13 cellular contexts compared by ENCODE assay signal in the genomic region with DNA sequence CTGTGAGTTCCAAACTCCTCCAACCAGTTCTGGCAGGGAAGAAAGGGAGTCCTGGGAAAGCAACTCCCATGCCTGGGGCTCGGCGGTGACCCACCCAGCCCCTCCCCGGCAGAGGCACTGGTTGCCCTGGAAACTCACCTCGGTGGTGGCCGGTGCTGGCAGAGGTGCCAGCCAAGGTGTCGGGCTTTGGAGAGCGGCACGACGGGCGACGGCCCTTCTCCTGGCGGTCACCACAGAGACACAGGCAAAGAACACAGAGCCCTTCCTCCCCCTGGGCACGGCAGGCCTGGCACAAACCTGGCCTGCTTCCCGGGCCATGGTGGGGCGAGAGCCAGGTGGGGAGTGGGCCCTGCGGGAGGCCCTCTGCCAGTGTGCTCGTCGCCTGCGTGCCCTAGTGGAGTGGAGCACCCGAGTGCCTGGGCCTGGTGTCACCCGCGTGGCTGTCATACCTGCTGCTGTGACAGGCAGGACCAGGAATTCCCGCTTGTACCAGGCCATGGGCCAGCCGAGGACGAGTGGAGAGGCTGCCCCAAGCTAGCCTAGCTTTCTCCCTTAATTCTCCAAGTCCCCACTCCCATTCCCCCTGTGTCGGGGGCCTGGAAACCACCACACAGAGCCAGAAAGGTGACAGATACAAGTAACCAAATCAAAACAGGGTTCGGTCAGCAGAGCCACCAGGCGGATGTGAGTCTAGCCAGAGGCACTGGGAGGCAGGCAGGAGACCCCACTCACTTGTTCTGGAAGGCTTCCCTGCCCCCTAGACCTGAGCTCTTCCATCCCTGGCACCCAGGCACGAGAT. TPM values are rescaled to one million over a fixed set of nuclear protein-coding genes. Genes with fewer than 3 reads are reported as not detected.
DNase-seq lines count a peak whose midpoint lies in the region; ATAC-seq, FAIRE-seq and TF ChIP-seq lines count a peak whose summit lies in the region.
"Had no signal": no experiment of that assay in that cellular context is flagged by ENCODE, and none has a peak within 500 bp of the region (broad histone marks: within the 10 kb centered on the region; RNA-seq: fewer than 3 reads in every experiment).

No MANE protein-coding gene starts in this region.

- peak overlapping the region; percentile 30 for H3K27ac ChIP-seq in CD4-positive, alpha-beta T cell (ENCODE audit: low read depth, low read length)
- H3K27ac ChIP-seq in dorsolateral prefrontal cortex = peak overlapping the region; percentile 79 to 100 (median 100)
- H3K27ac ChIP-seq in Karpas-422 (ENCODE audit: low read length) = no peak overlapping the region
- H3K27ac ChIP-seq in ascending aorta = no peak overlapping the region
- H3K27ac ChIP-seq: foreskin keratinocyte had no signal

- no peaks in the 10 kb centered on the region for H3K9me3 Mint-ChIP-seq in CD4-positive, alpha-beta T cell
- no peaks in the 10 kb centered on the region for H3K9me3 Mint-ChIP-seq in naive thymus-derived CD8-positive, alpha-beta T cell

- H3K36me3 ChIP-seq in Karpas-422 (ENCODE audit: insufficient read depth, low read length) (no peaks in the 10 kb centered on the region), ascending aorta (no peaks in the 10 kb centered on the region)

- H3K4me2 ChIP-seq in Karpas-422 (ENCODE audit: low read depth, low read length, poor library complexity, severe bottlenecking) = no peak overlapping the region

- peak overlapping the region; percentile 99 for H3K27ac Mint-ChIP-seq in CD4-positive, alpha-beta T cell
- H3K27ac Mint-ChIP-seq in naive thymus-derived CD8-positive, alpha-beta T cell = peak overlapping the region; percentile 57 to 100 (median 100)

- H2AFZ ChIP-seq in Karpas-422 (ENCODE audit: low read length) = no peak overlapping the region

- H3K79me2 ChIP-seq in Karpas-422 (ENCODE audit: low read length) = peaks cover 93% of the 10 kb centered on the region

- H3K4me1 ChIP-seq in Karpas-422 (ENCODE audit: low read length) (peaks cover 51% of the 10 kb centered on the region), ascending aorta (peaks cover 11 to 34% of the 10 kb centered on the region in 2 donors)

- no peaks in the 10 kb centered on the region for H3K9me2 ChIP-seq in Karpas-422 (replicated peaks; ENCODE audit: insufficient read depth, low read length)

- no peak overlapping the region for H3K9ac ChIP-seq in Karpas-422 (ENCODE audit: low read length)

- H3K4me3 ChIP-seq in dorsolateral prefrontal cortex = peak overlapping the region in 22 of 59 donors; percentile 1 to 58 (median 14)
- no peak overlapping the region for H3K4me3 ChIP-seq in Karpas-422 (ENCODE audit: low read length)
- no peak overlapping the region for H3K4me3 ChIP-seq in ascending aorta

- no peaks in the 10 kb centered on the region for H3K9me3 ChIP-seq in CD4-positive, alpha-beta T cell (ENCODE audit: control insufficient read depth, low read length)
- H3K9me3 ChIP-seq in Karpas-422 (ENCODE audit: low read length) = no peaks in the 10 kb centered on the region
- no peaks in the 10 kb centered on the region for H3K9me3 ChIP-seq in ascending aorta

- CTCF ChIA-PET in CD4-positive, alpha-beta T cell (lab: Charles Lee) = interaction anchor here (3.7 kb wide), 1 partner anchor 15 kb away, joined by 25 read pairs; no protein-coding TSS in a partner anchor

- no peaks in the 10 kb centered on the region for H3K27me3 Mint-ChIP-seq in CD4-positive, alpha-beta T cell
- no peaks in the 10 kb centered on the region for H3K27me3 Mint-ChIP-seq in naive thymus-derived CD8-positive, alpha-beta T cell

- DNase-seq in CD4-positive, alpha-beta T cell = no peak
- DNase-seq in NCI-H2081 treated with DMSO at 0.1 percent for 48 hours (lab: John Stamatoyannopoulos, UW) (peak; percentile 48), dorsolateral prefrontal cortex (peak in 2 of 10 donors; percentile 48 to 59), HTR-8/SVneo (ENCODE audit: insufficient read length, low spot score) (no peak), Karpas-422 (no peak), ascending aorta (ENCODE audit: low spot score in 2 of 2) (no peak)
- DNase-seq in naive thymus-derived CD8-positive, alpha-beta T cell = no peak
- DNase-seq: DMS 273 treated with DMSO at 0.1 percent for 48 hours, foreskin keratinocyte, NCI-H2227 treated with DMSO at 0.1 percent for 48 hours had no signal

- peaks cover 78% of the 10 kb centered on the region for H3K4me1 Mint-ChIP-seq in CD4-positive, alpha-beta T cell (ENCODE audit: low read depth)
- peaks cover 40 to 87% (median 80%) of the 10 kb centered on the region in 4 donors for H3K4me1 Mint-ChIP-seq in naive thymus-derived CD8-positive, alpha-beta T cell

- H3K27me3 ChIP-seq in CD4-positive, alpha-beta T cell (ENCODE audit: control insufficient read depth, insufficient read depth, low read length) = no peaks in the 10 kb centered on the region
- H3K27me3 ChIP-seq in dorsolateral prefrontal cortex (no peaks in the 10 kb centered on the region), Karpas-422 (ENCODE audit: low read length) (no peaks in the 10 kb centered on the region), ascending aorta (no peaks in the 10 kb centered on the region)

- intact Hi-C loops in CD4-positive, alpha-beta T cell (cut with DNase I, micrococcal nuclease) = loop anchor here in 1 of 2 experiments (5.0 kb wide), 1 partner anchor 772 kb away; no protein-coding TSS in a partner anchor
- intact Hi-C loops in dorsolateral prefrontal cortex (cut with DNase I) (no loop called here), ascending aorta (cut with DNase I) (no loop called here)

- no peak for TF ChIP-seq CTCF in CD4-positive, alpha-beta T cell (IDR thresholded peaks at IDR 0.05)
- peak in 3 of 56 donors; percentile 3 to 18 (median 9) for TF ChIP-seq CTCF in dorsolateral prefrontal cortex (IDR thresholded peaks at IDR 0.05 in 54 of 56, conservative IDR thresholded peaks at IDR 0.05 in 2 of 56; ENCODE audit: low read depth in 1 of 56, partially characterized antibody in 56 of 56)
- no peak for TF ChIP-seq CTCF in ascending aorta (IDR thresholded peaks at IDR 0.05)

- peak overlapping the region; percentile 72 for H3K4me3 Mint-ChIP-seq in CD4-positive, alpha-beta T cell
- peak overlapping the region; percentile 18 to 90 (median 72) for H3K4me3 Mint-ChIP-seq in naive thymus-derived CD8-positive, alpha-beta T cell

- POLR2A ChIA-PET in CD4-positive, alpha-beta T cell (lab: Charles Lee) = interaction anchor here (2.0 kb wide), 1 partner anchor 15 kb away, joined by 5 read pairs; no protein-coding TSS in a partner anchor
- POLR2A ChIA-PET in naive thymus-derived CD8-positive, alpha-beta T cell (lab: Charles Lee) = interaction anchor here (0.6 to 6.0 kb wide), 4 partner anchors 8 to 311 kb away, joined by 4 to 99 read pairs (median 6); a partner anchor contains a TSS

- H3K36me3 Mint-ChIP-seq in CD4-positive, alpha-beta T cell (ENCODE audit: low read depth) = peaks cover 17% of the 10 kb centered on the region
- H3K36me3 Mint-ChIP-seq in naive thymus-derived CD8-positive, alpha-beta T cell = peaks cover 0 to 2% (median 2%) of the 10 kb centered on the region in 3 donors

- FAIRE-seq in HTR-8/SVneo (lab: Jason Lieb, UNC) = no peak

- ATAC-seq in CD4-positive, alpha-beta T cell (ENCODE audit: poor library complexity) = no peak
- no peak for ATAC-seq in naive thymus-derived CD8-positive, alpha-beta T cell
- no peak for ATAC-seq in activated CD4-positive, CD25-positive, alpha-beta regulatory T cell treated with anti-CD3 and anti-CD28 coated beads, Interleukin-2, amount 50 U/mL, for 24 hours
- ATAC-seq: foreskin keratinocyte, sciatic nerve had no signal

- peaks cover 66% of the 10 kb centered on the region for H4K20me1 ChIP-seq in Karpas-422 (ENCODE audit: insufficient read depth, low read depth, low read length)

RNA-seq across cellular contexts. Expression of a gene that starts 8.2 kb away (rescaled TPM):
- total RNA-seq in CD4-positive, alpha-beta T cell = 100 to 1,000 TPM; 166 to 168 TPM
- total RNA-seq in dorsolateral prefrontal cortex = 100 to 1,000 TPM in 109 of 120 experiments, 10 to 100 TPM in 11; 72.2 to 415 (median 142) TPM
- 10 to 100 TPM; 93.7 to 99.9 TPM for total RNA-seq in naive thymus-derived CD8-positive, alpha-beta T cell
- 10 to 100 TPM; 14.1 to 35.5 (median 29.4) TPM for polyA plus RNA-seq in naive thymus-derived CD8-positive, alpha-beta T cell
- total RNA-seq in Karpas-422 (2014; rRNA removed; shearing (Covaris generic); ENCODE audit: low replicate concordance) = 69.2 and 99.2 TPM in 2 replicates
- total RNA-seq in ascending aorta = 53.9 TPM

RNA-seq across cellular contexts. Expression of a gene that starts 34.5 kb away (rescaled TPM):
- total RNA-seq in CD4-positive, alpha-beta T cell = 1 to 10 TPM; 1.3 to 1.8 TPM
- 10 to 100 TPM in 109 of 120 experiments, 1 to 10 TPM in 11; 5.8 to 27.4 (median 13.8) TPM for total RNA-seq in dorsolateral prefrontal cortex
- 1 to 10 TPM; 4.1 to 4.9 TPM for total RNA-seq in naive thymus-derived CD8-positive, alpha-beta T cell
- not detected for polyA plus RNA-seq in naive thymus-derived CD8-positive, alpha-beta T cell
- total RNA-seq in Karpas-422 (2014; rRNA removed; shearing (Covaris generic); ENCODE audit: low replicate concordance) = 5.2 TPM in 2 replicates
- 13.4 TPM for total RNA-seq in ascending aorta
- total RNA-seq: SK-MEL-5 had no signal

Comparison
In these comparisons a context has a peak if more than half of its experiments do, and no peak if none do; other contexts are left out.
1. H3K27ac ChIP-seq: peak in CD4-positive, alpha-beta T cell (single experiment) and dorsolateral prefrontal cortex (59 of 59); none in Karpas-422 (single experiment) and ascending aorta (0 of 2).